In the genomic region with DNA sequence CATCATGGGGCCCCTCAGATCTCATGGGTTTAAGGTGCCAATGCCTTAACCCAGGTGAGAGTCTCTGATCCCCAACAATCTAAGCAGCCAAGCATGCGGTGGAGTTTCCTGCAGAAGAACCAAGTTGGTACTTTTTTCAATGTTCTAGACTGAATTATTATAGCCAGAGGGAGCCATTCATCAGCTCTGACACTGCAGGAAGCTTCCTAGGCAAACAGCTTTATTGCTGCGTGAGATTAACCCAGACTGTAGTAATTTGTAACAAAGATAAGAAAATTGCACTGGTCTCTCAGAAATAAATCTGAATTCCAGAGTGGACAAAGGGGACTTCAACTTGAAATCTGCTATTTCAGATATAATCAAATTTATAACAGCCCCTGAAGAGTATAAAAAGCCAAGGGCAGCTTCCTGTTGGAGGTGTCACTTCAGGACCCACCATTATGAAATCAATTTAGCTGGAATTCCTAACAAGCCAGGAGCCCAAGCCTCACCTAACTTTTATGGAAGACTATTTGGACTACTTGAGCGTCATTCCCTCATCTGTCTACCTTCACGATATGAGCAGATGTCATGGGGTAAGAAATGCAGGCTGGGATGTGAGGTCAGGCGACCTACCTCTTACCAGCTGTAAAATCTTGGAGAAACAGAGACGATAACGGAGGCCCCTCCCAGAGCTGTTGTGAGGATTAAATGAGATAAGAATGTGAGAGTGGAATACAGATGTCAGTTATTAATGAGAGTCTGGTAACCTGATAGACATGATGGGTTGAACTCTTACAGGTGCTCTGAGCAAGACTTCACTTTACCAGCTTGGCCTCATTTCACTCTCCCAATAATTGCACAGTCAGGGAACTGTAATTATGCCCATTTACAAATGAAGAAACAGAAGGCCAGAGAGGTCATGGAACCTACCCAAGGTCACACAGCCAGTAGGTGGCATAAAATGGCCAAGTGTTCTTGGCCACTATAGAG, we compare ENCODE assay signal across 1 cellular context.
TF ChIP-seq lines count a peak whose summit lies in the region.

No MANE protein-coding gene starts in this region.

TF ChIP-seq in K562, 482 proteins besides CTCF, POLR2A, EP300 and RAD21 (continued from another document):
- TF ChIP-seq PBX2 (CRISPR knock-in tag; IDR thresholded peaks at IDR 0.05; ENCODE audit: low read depth) (no peak), PBX2 (tag; conservative IDR thresholded peaks at IDR 0.05; ENCODE audit: low read depth) (peak; percentile 54)
